8 cellular contexts compared by ENCODE assay signal in the genomic region with DNA sequence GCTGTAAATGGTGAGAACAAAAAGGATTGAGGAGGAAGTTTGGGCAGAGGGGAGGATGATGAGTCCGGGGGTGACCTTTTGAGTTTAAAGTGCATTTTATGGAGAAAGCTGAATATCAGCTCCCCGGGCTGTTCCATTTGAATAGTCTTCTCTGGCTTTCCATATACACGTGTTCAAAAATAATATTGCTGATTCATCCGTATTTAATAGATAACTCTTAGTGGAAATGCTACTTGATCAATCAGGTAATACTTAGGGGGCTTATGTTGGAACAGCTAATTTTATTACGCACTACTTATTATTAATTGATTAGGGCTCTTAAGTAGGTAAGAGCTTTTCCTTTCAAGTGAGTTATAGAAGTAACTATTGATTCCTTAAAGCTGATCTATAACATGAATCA.
"Had no signal": no experiment of that assay in that cellular context is flagged by ENCODE, and none has a peak within 500 bp of the region (broad histone marks: within the 10 kb centered on the region; RNA-seq: fewer than 3 reads in every experiment).

No MANE protein-coding gene starts in this region.

- H2AFZ ChIP-seq: GM23248 had no signal

- H3K4me3 ChIP-seq: GM23248 had no signal

- FAIRE-seq: HTR-8/SVneo had no signal

- H3K9ac ChIP-seq: GM23248, KMS-11 had no signal

- DNase-seq: GM23248, GOT3, H7, HCEC 1CT, Karpas-422, KBM-7 had no signal

- H3K4me2 ChIP-seq: KMS-11 had no signal

- H3K27ac ChIP-seq: GM23248, KMS-11 had no signal
